13 cellular contexts compared by ENCODE assay signal in genomic region chr4:108702960-108703359, GRCh38. TPM values are rescaled to one million over a fixed set of nuclear protein-coding genes. Genes with fewer than 3 reads are reported as not detected.
DNase-seq lines count a peak whose midpoint lies in the region; ATAC-seq lines count a peak whose summit lies in the region.
"Had no signal": no experiment of that assay in that cellular context is flagged by ENCODE, and none has a peak within 500 bp of the region (broad histone marks: within the 10 kb centered on the region; RNA-seq: fewer than 3 reads in every experiment).

No MANE protein-coding gene starts in this region.

- DNase-seq in HT1080 (ENCODE audit: low read depth), result peak; percentile 61
- peak; percentile 5 for DNase-seq in central memory CD4-positive, alpha-beta T cell
- DNase-seq in renal cortical epithelial cell (ENCODE audit: low read depth), result peak; percentile 87
- no peak for DNase-seq in middle frontal gyrus (ENCODE audit: extremely low spot score, low spot score)
- no peak for DNase-seq in NCI-H1694 (lab: John Stamatoyannopoulos, UW)
- DNase-seq: amniotic stem cell; cortex of kidney; NCI-H1048; stimulated activated CD8-positive, alpha-beta memory T cell treated with anti-CD3 and anti-CD28 coated beads, Interleukin-4, amount 100 ng/mL, for 48 hours; tibial artery; WERI-Rb-1 had no signal

- ATAC-seq in GM18502 (IDR thresholded peaks at IDR 0.05; ENCODE audit: poor library complexity, unreplicated experiment), result peak; percentile 58
- ATAC-seq in HG02798 (IDR thresholded peaks at IDR 0.05; ENCODE audit: poor library complexity, unreplicated experiment), result no peak

RNA-seq across cellular contexts. Expression of gene OSTC, which starts 52.6 kb away (rescaled TPM):
- total RNA-seq in HT1080 (2014; rRNA removed; shearing (Covaris generic)), result 86.3 and 92.1 TPM in 2 replicates
- 142 and 169 TPM in 2 replicates for polyA plus RNA-seq in HT1080 (2015; cell fraction: cytosol; rRNA removed)
- polyA plus RNA-seq in HT1080 (2015; cell fraction: nucleus; rRNA removed), result 60.1 and 91.5 TPM in 2 replicates
- total RNA-seq in renal cortical epithelial cell, result 138 and 354 TPM in 2 replicates

RNA-seq across cellular contexts. Expression of gene ETNPPL, which starts 59.9 kb away (rescaled TPM):
- not detected in 2 replicates for total RNA-seq in HT1080 (2014; rRNA removed; shearing (Covaris generic))
- not detected in 2 replicates for polyA plus RNA-seq in HT1080 (2015; cell fraction: cytosol; rRNA removed)
- polyA plus RNA-seq in HT1080 (2015; cell fraction: nucleus; rRNA removed), result not detected in 2 replicates
- total RNA-seq in renal cortical epithelial cell, result not detected in 2 replicates

Comparison
In these comparisons a context has a peak if more than half of its experiments do, and no peak if none do; other contexts are left out.
1. DNase-seq: peak in HT1080 (single experiment), central memory CD4-positive, alpha-beta T cell (single experiment) and renal cortical epithelial cell (single experiment); none in middle frontal gyrus (single experiment) and NCI-H1694 (single experiment).